Comparison of ENCODE assay signal across 8 cellular contexts in genomic region chr22:36332623-36333331, GRCh38. TPM values are rescaled to one million over a fixed set of nuclear protein-coding genes. Genes with fewer than 3 reads are reported as not detected.
A peak's percentile ranks its signal among the peaks of the same experiment; 100 is the strongest.
DNase-seq lines count a peak whose midpoint lies in the region; ATAC-seq and TF ChIP-seq lines count a peak whose summit lies in the region.

No MANE protein-coding gene starts in this region.

- peak overlapping the region; percentile 100 for H3K27ac Mint-ChIP-seq in activated CD8-positive, alpha-beta T cell treated with anti-CD3 and anti-CD28 coated beads for 36 hours

- 17 to 24% methylated on average over 13 of the region's 13 CpGs for WGBS in esophagus, 2 donors

- ATAC-seq in activated CD8-positive, alpha-beta T cell treated with anti-CD3 and anti-CD28 coated beads for 36 hours = peak; percentile 43
- ATAC-seq in GM19397 (IDR thresholded peaks at IDR 0.05; ENCODE audit: unreplicated experiment) (no peak), GM18511 (IDR thresholded peaks at IDR 0.05; ENCODE audit: unreplicated experiment) (no peak), GM19035 (IDR thresholded peaks at IDR 0.05; ENCODE audit: unreplicated experiment) (no peak)

- POLR2A ChIA-PET in activated CD8-positive, alpha-beta T cell treated with anti-CD3 and anti-CD28 coated beads for 36 hours (lab: Charles Lee) = interaction anchor here (0.6 to 44.1 kb wide), 12 partner anchors 11 to 684 kb away, joined by 3 to 1125 read pairs (median 3); partner anchors contain the start of genes APOL6 and MYH9

- H3K4me1 Mint-ChIP-seq in activated CD8-positive, alpha-beta T cell treated with anti-CD3 and anti-CD28 coated beads for 36 hours (ENCODE audit: low read depth) = peaks cover 98% of the 10 kb centered on the region

- H3K4me1 ChIP-seq in esophagus (ENCODE audit: control insufficient read depth in 2 of 2, insufficient read depth in 2 of 2, low read length in 1 of 2) = peaks cover 45 to 73% of the 10 kb centered on the region in 2 donors

- no peaks in the 10 kb centered on the region for H3K9me3 ChIP-seq in esophagus (ENCODE audit: control insufficient read depth in 2 of 2, insufficient read depth in 1 of 2, low read depth in 1 of 2, low read length in 1 of 2)

- intact Hi-C loops in activated CD8-positive, alpha-beta T cell treated with anti-CD3 and anti-CD28 coated beads for 36 hours (cut with micrococcal nuclease) = loop anchor here (5.0 kb wide), 2 partner anchors 45 to 120 kb away; no protein-coding TSS in a partner anchor

- TF ChIP-seq CTCF in GM12864 (IDR thresholded peaks at IDR 0.05; ENCODE audit: low read depth, low read length, missing control alignments) = no peak
- no peak for TF ChIP-seq CTCF in activated CD8-positive, alpha-beta T cell treated with anti-CD3 and anti-CD28 coated beads for 36 hours (IDR thresholded peaks at IDR 0.05)

- no peaks in the 10 kb centered on the region for H3K27me3 Mint-ChIP-seq in activated CD8-positive, alpha-beta T cell treated with anti-CD3 and anti-CD28 coated beads for 36 hours

- peaks cover 99% of the 10 kb centered on the region for H3K36me3 Mint-ChIP-seq in activated CD8-positive, alpha-beta T cell treated with anti-CD3 and anti-CD28 coated beads for 36 hours (ENCODE audit: low read depth)

- H3K4me3 ChIP-seq in GM12864 (ENCODE audit: low read depth, low read length) = peak overlapping the region; percentile 47
- H3K4me3 ChIP-seq in esophagus (ENCODE audit: low read depth in 1 of 2, low read length in 2 of 2) = no peak overlapping the region

- peak overlapping the region; percentile 90 for H3K4me3 Mint-ChIP-seq in activated CD8-positive, alpha-beta T cell treated with anti-CD3 and anti-CD28 coated beads for 36 hours

- peak overlapping the region; percentile 91 to 99 for H3K27ac ChIP-seq in esophagus (ENCODE audit: low read depth in 2 of 2, low read length in 1 of 2)

- CTCF ChIA-PET in activated CD8-positive, alpha-beta T cell treated with anti-CD3 and anti-CD28 coated beads for 36 hours (lab: Charles Lee) = interaction anchor here (0.8 to 5.1 kb wide), 16 partner anchors 11 to 154 kb away, joined by 3 to 31 read pairs (median 5); partner anchors contain the start of gene APOL2

- DNase-seq in GM12864 (ENCODE audit: low read depth) = peak; percentile 60
- peak; percentile 69 for DNase-seq in NCI-H2171 (lab: John Stamatoyannopoulos, UW)
- peak; percentile 82 for DNase-seq in activated CD8-positive, alpha-beta T cell treated with anti-CD3 and anti-CD28 coated beads for 36 hours
- peak; percentile 46 for DNase-seq in pons (ENCODE audit: low spot score)

- H3K9me3 Mint-ChIP-seq in activated CD8-positive, alpha-beta T cell treated with anti-CD3 and anti-CD28 coated beads for 36 hours = no peaks in the 10 kb centered on the region

- no peaks in the 10 kb centered on the region for H3K27me3 ChIP-seq in esophagus (ENCODE audit: control insufficient read depth in 1 of 2, insufficient read depth in 2 of 2, low read length in 2 of 2)

- peaks cover 0 to 26% of the 10 kb centered on the region in 2 donors for H3K36me3 ChIP-seq in esophagus (ENCODE audit: control insufficient read depth in 2 of 2, insufficient read depth in 2 of 2, low read length in 1 of 2)

RNA-seq across cellular contexts. Expression of gene MYH9, which starts 55.0 kb away (rescaled TPM):
- total RNA-seq in activated CD8-positive, alpha-beta T cell treated with anti-CD3 and anti-CD28 coated beads for 36 hours = 100 to 1,000 TPM; 624 to 679 TPM
- polyA plus RNA-seq in esophagus = 100 to 1,000 TPM; 107 to 114 TPM
